In the genomic region with DNA sequence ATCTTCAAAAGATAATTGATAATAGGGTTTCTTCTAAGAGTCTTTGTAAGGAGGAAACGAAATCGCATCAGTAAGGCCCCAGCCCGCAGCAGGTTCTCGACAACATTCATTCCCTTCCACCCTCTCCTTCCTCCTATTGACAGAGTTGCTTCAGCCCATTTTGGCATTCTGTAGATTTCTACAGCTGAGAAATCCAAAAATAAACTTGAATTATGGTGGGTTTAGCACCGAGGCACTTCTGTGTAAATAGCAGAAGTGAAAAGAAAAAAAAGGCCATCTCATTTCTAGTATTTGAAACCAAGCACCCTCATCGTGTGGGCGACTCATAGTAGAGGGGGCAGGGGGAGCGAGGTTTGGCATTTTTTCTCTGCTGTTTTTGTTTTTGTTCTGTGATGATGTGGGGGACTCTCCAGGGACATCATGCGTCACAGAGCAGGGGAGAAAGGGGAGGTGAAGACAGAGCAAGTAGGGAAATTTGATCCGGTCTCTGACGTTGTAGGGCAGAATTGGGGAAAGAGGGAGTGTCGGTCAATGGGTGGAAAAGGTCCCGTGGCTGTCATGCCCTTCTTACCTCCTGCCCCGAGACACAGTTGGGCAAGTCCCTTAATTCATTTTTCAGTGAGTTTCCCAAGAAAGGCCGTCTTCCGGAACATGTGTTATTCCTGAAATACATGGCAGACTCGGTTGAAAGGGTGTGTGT, we compare ENCODE assay signal across 8 cellular contexts. TPM values are rescaled to one million over a fixed set of nuclear protein-coding genes. Genes with fewer than 3 reads are reported as not detected.
A peak's percentile ranks its signal among the peaks of the same experiment; 100 is the strongest.
DNase-seq lines count a peak whose midpoint lies in the region; ATAC-seq and TF ChIP-seq lines count a peak whose summit lies in the region.

No MANE protein-coding gene starts in this region.

- TF ChIP-seq POLR2A in right lobe of liver (IDR thresholded peaks at IDR 0.05) = no peak
- TF ChIP-seq POLR2A in transverse colon (IDR thresholded peaks at IDR 0.05) = no peak

- peaks cover 0 to 26% (median 9%) of the 10 kb centered on the region in 4 donors for H3K4me1 ChIP-seq in right lobe of liver
- peaks cover 0 to 21% (median 4%) of the 10 kb centered on the region in 4 donors for H3K4me1 ChIP-seq in transverse colon

- 60% methylated on average over 17 of the region's 17 CpGs for WGBS in right lobe of liver (ENCODE audit: insufficient coverage, low coverage, low lambda C conversion rate, missing lambda C conversion rate)
- WGBS in transverse colon (ENCODE audit: low coverage in 1 of 2), 2 donors = 54 to 55% methylated on average over 10 to 17 of the region's 17 CpGs

- H3K27me3 Mint-ChIP-seq in activated T-helper 17 cell treated with anti-CD3 and anti-CD28 coated beads, Interleukin-2, amount 50 U/mL, for 72 hours = no peaks in the 10 kb centered on the region

- no peaks in the 10 kb centered on the region for H3K9me3 ChIP-seq in right lobe of liver
- no peaks in the 10 kb centered on the region for H3K9me3 ChIP-seq in transverse colon

- H3K27ac Mint-ChIP-seq in activated T-helper 17 cell treated with anti-CD3 and anti-CD28 coated beads, Interleukin-2, amount 50 U/mL, for 72 hours = peak overlapping the region; percentile 98

- peak overlapping the region in 2 of 3 donors; percentile 68 to 81 for H3K27ac ChIP-seq in right lobe of liver
- H3K27ac ChIP-seq in transverse colon = peak overlapping the region; percentile 44 to 69 (median 63)

- H3K4me1 Mint-ChIP-seq in activated T-helper 17 cell treated with anti-CD3 and anti-CD28 coated beads, Interleukin-2, amount 50 U/mL, for 72 hours = peaks cover 65% of the 10 kb centered on the region

- H3K36me3 Mint-ChIP-seq in activated T-helper 17 cell treated with anti-CD3 and anti-CD28 coated beads, Interleukin-2, amount 50 U/mL, for 72 hours (ENCODE audit: low read depth) = peaks cover 18% of the 10 kb centered on the region

- H3K27me3 ChIP-seq in right lobe of liver = no peaks in the 10 kb centered on the region
- H3K27me3 ChIP-seq in transverse colon = no peaks in the 10 kb centered on the region

- ATAC-seq in GM21367 (IDR thresholded peaks at IDR 0.05; ENCODE audit: unreplicated experiment) (peak; percentile 48), right lobe of liver (no peak)
- peak; percentile 56 for ATAC-seq in activated T-helper 17 cell treated with anti-CD3 and anti-CD28 coated beads, Interleukin-2, amount 50 U/mL, for 72 hours (replicated peaks)

- TF ChIP-seq CTCF in right lobe of liver (IDR thresholded peaks at IDR 0.05) (no peak), transverse colon (IDR thresholded peaks at IDR 0.05) (no peak)

- intact Hi-C loops in right lobe of liver (cut with DNase I) (no loop called here), transverse colon (cut with DNase I; ENCODE audit: low total_unique reads) (no loop called here)

- H3K36me3 ChIP-seq in right lobe of liver (no peaks in the 10 kb centered on the region), transverse colon (no peaks in the 10 kb centered on the region)

- peak; percentile 20 for DNase-seq in Ammon's horn (ENCODE audit: low spot score)
- DNase-seq in KBM-7 = peak; percentile 15
- no peak for DNase-seq in right lobe of liver
- peak; percentile 41 for DNase-seq in transverse colon
- no peak for DNase-seq in COR-L47 (lab: John Stamatoyannopoulos, UW)
- DNase-seq in NCI-H510A treated with DMSO at 0.1 percent for 48 hours (lab: John Stamatoyannopoulos, UW) = no peak

- peaks cover 5% of the 10 kb centered on the region for H3K9me3 Mint-ChIP-seq in activated T-helper 17 cell treated with anti-CD3 and anti-CD28 coated beads, Interleukin-2, amount 50 U/mL, for 72 hours

- TF ChIP-seq EP300 in transverse colon (IDR thresholded peaks at IDR 0.05; ENCODE audit: low read depth) = no peak

- no peak overlapping the region for H3K4me3 ChIP-seq in right lobe of liver
- no peak overlapping the region for H3K4me3 ChIP-seq in transverse colon

- in situ Hi-C loops in KBM-7 (cut with MboI; ENCODE audit: low pct_unique_long_range_greater_than_20kb, low sequenced_read_pairs) (no loop called here), transverse colon (cut with MboI; ENCODE audit: low pct_ligation_motif_present in 1 of 4, low pct_unique_long_range_greater_than_20kb in 1 of 4, low sequenced_read_pairs in 3 of 4) (no loop called here)

- H3K4me3 Mint-ChIP-seq in activated T-helper 17 cell treated with anti-CD3 and anti-CD28 coated beads, Interleukin-2, amount 50 U/mL, for 72 hours = peak overlapping the region; percentile 74

RNA-seq across cellular contexts. Expression of gene CCR7, which starts 33.8 kb away (rescaled TPM):
- total RNA-seq in activated T-helper 17 cell treated with anti-CD3 and anti-CD28 coated beads, Interleukin-2, amount 50 U/mL, for 72 hours = 100 to 1,000 TPM; 140 to 304 TPM
- total RNA-seq in right lobe of liver (under 1 TPM in 4 of 6 experiments, not detected in 2; 0.12 to 0.58 (median 0.28) TPM), transverse colon (1 to 10 TPM in 2 of 4 donors, under 1 TPM in 1, not detected in 1; 0.14 to 5.4 (median 4.9) TPM)

RNA-seq across cellular contexts. Expression of gene SMARCE1, which starts 48.5 kb away (rescaled TPM):
- total RNA-seq in activated T-helper 17 cell treated with anti-CD3 and anti-CD28 coated beads, Interleukin-2, amount 50 U/mL, for 72 hours = 10 to 100 TPM; 82.1 to 85.5 TPM
- total RNA-seq in right lobe of liver = 10 to 100 TPM; 28.8 to 47.1 (median 33.5) TPM
- total RNA-seq in transverse colon = 10 to 100 TPM; 43.0 to 87.2 (median 61.6) TPM

Comparison
In these comparisons a context has a peak if more than half of its experiments do, and no peak if none do; other contexts are left out.
1. DNase-seq: peak in Ammon's horn (single experiment), KBM-7 (single experiment) and transverse colon (single experiment); none in right lobe of liver (0 of 3), COR-L47 (single experiment) and NCI-H510A treated with DMSO at 0.1 percent for 48 hours (single experiment).
2. ATAC-seq: peak in GM21367 (single experiment) and activated T-helper 17 cell treated with anti-CD3 and anti-CD28 coated beads, Interleukin-2, amount 50 U/mL, for 72 hours (single experiment); none in right lobe of liver (0 of 4).
3. RNA of gene CCR7, which starts 33.8 kb away (total RNA-seq): 140 to 304 TPM in activated T-helper 17 cell treated with anti-CD3 and anti-CD28 coated beads, Interleukin-2, amount 50 U/mL, for 72 hours; 0.14 to 5.4 TPM in transverse colon and 0.12 to 0.58 TPM in right lobe of liver; every median in the first group is over 10 times any median in the second.